Comparison of ENCODE assay signal across 26 cellular contexts in genomic region chr4:74410272-74410671, GRCh38. TPM values are rescaled to one million over a fixed set of nuclear protein-coding genes. Genes with fewer than 3 reads are reported as not detected.
DNase-seq lines count a peak whose midpoint lies in the region; ATAC-seq, FAIRE-seq and TF ChIP-seq lines count a peak whose summit lies in the region.
"Had no signal": no experiment of that assay in that cellular context is flagged by ENCODE, and none has a peak within 500 bp of the region (broad histone marks: within the 10 kb centered on the region; RNA-seq: fewer than 3 reads in every experiment).

No MANE protein-coding gene starts in this region.

- H4K5ac ChIP-seq in H9 (ENCODE audit: insufficient read length, low read depth, low read length) = no peak overlapping the region

- DNase-seq in H9 (no peak), WTC11 (ENCODE audit: low spot score) (no peak), renal cortical epithelial cell (ENCODE audit: low read depth) (peak; percentile 47), small intestine (no peak), GM13977 (ENCODE audit: low spot score) (no peak)
- DNase-seq: activated CD4-positive, alpha-beta T cell treated with anti-CD3 and anti-CD28 coated beads for 4 hours; activated CD8-positive, alpha-beta memory T cell treated with anti-CD3 and anti-CD28 coated beads for 24 hours; activated T-cell treated with anti-CD3 and anti-CD28 coated beads, Interleukin-2, amount 50 U/mL, for 24 hours; amygdala; caudate nucleus; DND-41; heart left ventricle; Karpas-422; midbrain; natural killer cell; NCI-H1694; stimulated activated CD4-positive, alpha-beta T cell treated with anti-CD3 and anti-CD28 coated beads, Interleukin-4, amount 100 ng/mL, for 24 hours; stimulated activated naive CD4-positive, alpha-beta T cell had no signal

- H3K9me3 Mint-ChIP-seq in H9 (no peaks in the 10 kb centered on the region), WTC11 (no peaks in the 10 kb centered on the region)
- no peaks in the 10 kb centered on the region for H3K9me3 Mint-ChIP-seq in stimulated activated memory B cell treated with anti-CD40 and anti-IgM and Interleukin-4, amounts not matched to agents 10 μg/mL and 1 μg/mL and 100 μg/mL, for 72 hours
- H3K9me3 Mint-ChIP-seq: activated T-cell treated with anti-CD3 and anti-CD28 coated beads, Interleukin-2, amount 50 U/mL, for 24 hours; natural killer cell; T-helper 1 cell treated with Interleukin-12 subunit alpha and Interleukin-12 subunit beta and Interleukin-4 antibody, amounts not matched to agents 30 μg/mL and 1 μg/mL, for 36 hours had no signal

- no peak overlapping the region for H2BK5ac ChIP-seq in H9 (ENCODE audit: insufficient read length, low read length)

- ATAC-seq in WTC11 = peak; percentile 51; the same call in 1 of the 2 replicates
- peak; percentile 83 for ATAC-seq in esophagus mucosa
- no peak for ATAC-seq in stimulated activated memory B cell treated with anti-CD40 and anti-IgM and Interleukin-4, amounts not matched to agents 10 μg/mL and 1 μg/mL and 100 μg/mL, for 72 hours
- ATAC-seq: heart left ventricle, left lobe of liver, natural killer cell had no signal

- no peak overlapping the region for H3K4me2 ChIP-seq in H9 (ENCODE audit: insufficient read depth, insufficient read length, low read length)

- H2BK20ac ChIP-seq in H9 (ENCODE audit: low read depth, low read length, poor library complexity, severe bottlenecking) = no peak overlapping the region

- H3K9me3 ChIP-seq in H9 (ENCODE audit: control insufficient read depth, low read depth, low read length) (no peaks in the 10 kb centered on the region), small intestine (ENCODE audit: control insufficient read depth, low read depth) (no peaks in the 10 kb centered on the region)
- H3K9me3 ChIP-seq: heart left ventricle had no signal

- no peak overlapping the region for H3K4me3 ChIP-seq in small intestine (ENCODE audit: low read depth in 1 of 2, low read length in 2 of 2)
- H3K4me3 ChIP-seq: heart left ventricle had no signal

- H3K14ac ChIP-seq in H9 (ENCODE audit: insufficient read depth, low read length) = no peak overlapping the region

- H3K36me3 ChIP-seq in small intestine (ENCODE audit: control insufficient read depth in 2 of 2, insufficient read depth in 2 of 2, low read length in 2 of 2) = no peaks in the 10 kb centered on the region
- H3K36me3 ChIP-seq: heart left ventricle had no signal

- no peak overlapping the region for H2AFZ ChIP-seq in H9 (ENCODE audit: low read length)

- CTCF ChIA-PET in WTC11 (lab: Charles Lee) = interaction anchor here (0.6 to 1.7 kb wide), 3 partner anchors 10 to 35 kb away, joined by 3 to 7 read pairs (median 5); partner anchors contain the start of gene AREG

- H3K4me1 ChIP-seq in H9 (ENCODE audit: insufficient read depth, low read length) = no peaks in the 10 kb centered on the region; the same call in 1 of the 2 replicates
- H3K4me1 ChIP-seq in small intestine (ENCODE audit: control insufficient read depth in 2 of 2, insufficient read depth in 1 of 2, low read depth in 1 of 2, low read length in 1 of 2) = no peaks in the 10 kb centered on the region
- H3K4me1 ChIP-seq: heart left ventricle had no signal

- H3K23ac ChIP-seq in H9 (ENCODE audit: insufficient read length, low read depth, low read length) = no peak overlapping the region

- no peaks in the 10 kb centered on the region for H3K79me1 ChIP-seq in H9 (ENCODE audit: insufficient read depth, low read depth, low read length, poor library complexity, severe bottlenecking)

- TF ChIP-seq CTCF in H9 (conservative IDR thresholded peaks at IDR 0.05) = no peak
- no peak for TF ChIP-seq CTCF in WTC11 (IDR thresholded peaks at IDR 0.05)
- no peak for TF ChIP-seq CTCF in GM13977 (IDR thresholded peaks at IDR 0.05; ENCODE audit: extremely low read depth, insufficient read depth, missing control alignments)

- H2AK5ac ChIP-seq in H9 (ENCODE audit: insufficient read length, low read length) = no peak overlapping the region

- in situ Hi-C loops in GM13977 (cut with MboI; ENCODE audit: low pct_unique_long_range_greater_than_20kb, low sequenced_read_pairs, unreplicated experiment) = no loop called here

- POLR2A ChIA-PET in WTC11 (lab: Charles Lee) = interaction anchor here (0.6 kb wide), 1 partner anchor 9 kb away, joined by 6 read pairs; no protein-coding TSS in a partner anchor

- no peaks in the 10 kb centered on the region for H3K79me2 ChIP-seq in H9 (ENCODE audit: insufficient read depth, low read length)

- H3K27ac Mint-ChIP-seq in H9 = peak overlapping the region in 2 of 3 experiments; percentile 6 to 59; a peak in 2 of 7 replicates
- H3K27ac Mint-ChIP-seq in WTC11 = peak overlapping the region; percentile 50; the same call in 1 of the 2 replicates
- H3K27ac Mint-ChIP-seq in stimulated activated memory B cell treated with anti-CD40 and anti-IgM and Interleukin-4, amounts not matched to agents 10 μg/mL and 1 μg/mL and 100 μg/mL, for 72 hours = no peak overlapping the region
- H3K27ac Mint-ChIP-seq: activated T-cell treated with anti-CD3 and anti-CD28 coated beads, Interleukin-2, amount 50 U/mL, for 24 hours; natural killer cell; T-helper 1 cell treated with Interleukin-12 subunit alpha and Interleukin-12 subunit beta and Interleukin-4 antibody, amounts not matched to agents 30 μg/mL and 1 μg/mL, for 36 hours had no signal

- no peak overlapping the region for H2BK15ac ChIP-seq in H9 (ENCODE audit: low read depth, low read length)

- H2BK12ac ChIP-seq in H9 (ENCODE audit: insufficient read length, low read depth, low read length) = no peak overlapping the region

- H3K4ac ChIP-seq in H9 (ENCODE audit: low read depth, low read length) = no peak overlapping the region

- H3K27me3 ChIP-seq in H9 (ENCODE audit: insufficient read depth, low read length) = no peaks in the 10 kb centered on the region
- no peaks in the 10 kb centered on the region for H3K27me3 ChIP-seq in small intestine (ENCODE audit: control insufficient read depth in 2 of 2, insufficient read depth in 2 of 2, low read length in 2 of 2)
- H3K27me3 ChIP-seq: heart left ventricle had no signal

- H3K4me3 Mint-ChIP-seq in H9 (no peak overlapping the region), WTC11 (no peak overlapping the region)
- H3K4me3 Mint-ChIP-seq in stimulated activated memory B cell treated with anti-CD40 and anti-IgM and Interleukin-4, amounts not matched to agents 10 μg/mL and 1 μg/mL and 100 μg/mL, for 72 hours = no peak overlapping the region
- H3K4me3 Mint-ChIP-seq: activated T-cell treated with anti-CD3 and anti-CD28 coated beads, Interleukin-2, amount 50 U/mL, for 24 hours; natural killer cell; T-helper 1 cell treated with Interleukin-12 subunit alpha and Interleukin-12 subunit beta and Interleukin-4 antibody, amounts not matched to agents 30 μg/mL and 1 μg/mL, for 36 hours had no signal

- H3K18ac ChIP-seq in H9 (ENCODE audit: insufficient read length, low read depth, low read length) = no peak overlapping the region

- H3K23me2 ChIP-seq in H9 (ENCODE audit: insufficient read length, low read depth, low read length, poor library complexity, severe bottlenecking) = no peaks in the 10 kb centered on the region

- WGBS in H9 (ENCODE audit: extremely low coverage, insufficient read length, low lambda C conversion rate) = no CpG with 5 or more reads among the region's 2 CpGs
- WGBS in small intestine, 3 donors = 72 to 82% (median 78%) methylated on average over 2 of the region's 2 CpGs

- no peak overlapping the region for H4K91ac ChIP-seq in H9 (ENCODE audit: insufficient read length, low read depth, low read length)

- H4K8ac ChIP-seq in H9 (replicated peaks; ENCODE audit: insufficient read length, low read depth, low read length) = no peak overlapping the region

- no peak overlapping the region for H3T11ph ChIP-seq in H9 (ENCODE audit: low read length)

- H3K36me3 Mint-ChIP-seq in H9 (ENCODE audit: insufficient read depth in 1 of 3, low read depth in 3 of 3) (no peaks in the 10 kb centered on the region), WTC11 (no peaks in the 10 kb centered on the region)
- no peaks in the 10 kb centered on the region for H3K36me3 Mint-ChIP-seq in stimulated activated memory B cell treated with anti-CD40 and anti-IgM and Interleukin-4, amounts not matched to agents 10 μg/mL and 1 μg/mL and 100 μg/mL, for 72 hours
- H3K36me3 Mint-ChIP-seq: natural killer cell had no signal

- no peak for FAIRE-seq in small intestine (lab: Jason Lieb, UNC)
- FAIRE-seq: GM12892, urothelium cell line had no signal

- H3K9ac ChIP-seq in H9 (ENCODE audit: extremely low read depth, insufficient read length, low read length) = no peak overlapping the region

- H3K27me3 Mint-ChIP-seq in H9 (ENCODE audit: low read depth) = no peaks in the 10 kb centered on the region; the same call in 1 of the 2 replicates
- H3K27me3 Mint-ChIP-seq in WTC11 (ENCODE audit: low read depth) = peaks cover 35% of the 10 kb centered on the region
- no peaks in the 10 kb centered on the region for H3K27me3 Mint-ChIP-seq in stimulated activated memory B cell treated with anti-CD40 and anti-IgM and Interleukin-4, amounts not matched to agents 10 μg/mL and 1 μg/mL and 100 μg/mL, for 72 hours

- H4K20me1 ChIP-seq in H9 (ENCODE audit: control insufficient read depth, insufficient read depth, insufficient read length) = no peaks in the 10 kb centered on the region

- no peak overlapping the region for H2BK120ac ChIP-seq in H9 (ENCODE audit: low read depth, low read length, poor library complexity, severe bottlenecking)

- H3K56ac ChIP-seq in H9 (ENCODE audit: insufficient read length, low read depth, low read length) = no peak overlapping the region

- peaks cover 12 to 13% of the 10 kb centered on the region in 2 experiments; a peak in 3 of 4 replicates for H3K4me1 Mint-ChIP-seq in H9
- H3K4me1 Mint-ChIP-seq in WTC11 = peaks cover 20% of the 10 kb centered on the region
- no peaks in the 10 kb centered on the region for H3K4me1 Mint-ChIP-seq in stimulated activated memory B cell treated with anti-CD40 and anti-IgM and Interleukin-4, amounts not matched to agents 10 μg/mL and 1 μg/mL and 100 μg/mL, for 72 hours
- H3K4me1 Mint-ChIP-seq: natural killer cell had no signal

- no peak overlapping the region for H3K27ac ChIP-seq in H9 (ENCODE audit: insufficient read length, low read depth, low read length)
- H3K27ac ChIP-seq in small intestine (ENCODE audit: low read depth in 1 of 2, low read length in 1 of 2) = no peak overlapping the region
- H3K27ac ChIP-seq: C4-2B, heart left ventricle had no signal

RNA-seq across cellular contexts. Expression of gene AREG, which starts 34.7 kb away (rescaled TPM):
- total RNA-seq in H9 (2021) (0.24 and 0.28 TPM in 2 replicates), WTC11 (2021) (0.14 to 0.33 TPM (median 0.32 TPM) in 3 replicates), esophagus mucosa (21.0 TPM), renal cortical epithelial cell (12.2 and 91.3 TPM in 2 replicates)
- 10 to 100 TPM in 1 of 3 donors, 1 to 10 TPM in 2; 1.3 to 13.2 (median 3.0) TPM for polyA plus RNA-seq in small intestine
- total RNA-seq: fibroblast of villous mesenchyme had no signal

RNA-seq across cellular contexts. Expression of gene EREG, which starts 45.3 kb away (rescaled TPM):
- total RNA-seq in H9 (2021) (not detected in 2 replicates), WTC11 (2021) (0.05 to 0.23 TPM (median 0.09 TPM) in 3 replicates), esophagus mucosa (46.5 TPM), renal cortical epithelial cell (2.0 and 35.9 TPM in 2 replicates)
- polyA plus RNA-seq in small intestine = under 1 TPM in 2 of 3 donors, not detected in 1; 0.22 to 0.75 TPM
